In the genomic region with DNA sequence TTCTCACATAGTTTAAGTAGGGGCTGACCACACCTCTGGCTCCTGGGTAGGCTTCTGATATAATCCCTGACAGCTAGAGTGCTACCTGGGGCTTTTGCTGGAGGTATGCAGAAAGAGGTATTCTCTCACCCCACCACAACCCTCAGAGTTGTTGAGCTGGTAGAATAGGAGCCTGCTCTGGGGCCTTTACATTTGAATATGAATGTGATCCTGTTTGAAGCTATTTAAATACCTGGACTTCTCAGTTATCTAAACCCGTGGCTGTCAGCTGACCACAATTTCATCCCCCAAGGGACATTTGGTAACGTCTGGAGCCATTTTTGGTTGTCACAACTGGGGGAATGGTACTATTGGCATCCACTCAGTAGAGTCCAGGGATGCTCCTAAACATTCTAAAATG, we compare ENCODE assay signal across 28 cellular contexts.
"Had no signal": no experiment of that assay in that cellular context is flagged by ENCODE, and none has a peak within 500 bp of the region (broad histone marks: within the 10 kb centered on the region; RNA-seq: fewer than 3 reads in every experiment).

No MANE protein-coding gene starts in this region.

- H3K4me3 Mint-ChIP-seq: activated CD4-positive, alpha-beta T cell treated with anti-CD3 and anti-CD28 coated beads for 36 hours; activated naive CD4-positive, alpha-beta T cell treated with anti-CD3 and anti-CD28 coated beads for 36 hours; activated naive CD8-positive, alpha-beta T cell treated with anti-CD3 and anti-CD28 coated beads for 36 hours; activated T-helper 1 cell treated with anti-CD3 and anti-CD28 coated beads, Interleukin-12 subunit alpha, Interleukin-12 subunit beta, Interleukin-2, Interleukin-4 antibody, amounts not matched to agents 30 ng/mL and 10 ng/mL and 1 ng/mL, durations not matched to agents 14 hours and 24 hours and 36 hours; nephron; stimulated activated naive B cell treated with anti-CD40 and anti-IgM and Interleukin-4, amounts not matched to agents 10 μg/mL and 1 μg/mL and 100 μg/mL, for 72 hours had no signal

- H3K27ac Mint-ChIP-seq: activated CD4-positive, alpha-beta T cell treated with anti-CD3 and anti-CD28 coated beads for 36 hours; activated naive CD4-positive, alpha-beta T cell treated with anti-CD3 and anti-CD28 coated beads for 36 hours; activated naive CD8-positive, alpha-beta T cell treated with anti-CD3 and anti-CD28 coated beads for 36 hours; activated T-helper 1 cell treated with anti-CD3 and anti-CD28 coated beads, Interleukin-12 subunit alpha, Interleukin-12 subunit beta, Interleukin-2, Interleukin-4 antibody, amounts not matched to agents 30 ng/mL and 10 ng/mL and 1 ng/mL, durations not matched to agents 14 hours and 24 hours and 36 hours; nephron; stimulated activated naive B cell treated with anti-CD40 and anti-IgM and Interleukin-4, amounts not matched to agents 10 μg/mL and 1 μg/mL and 100 μg/mL, for 72 hours had no signal

- H3K27ac ChIP-seq: adrenal gland, body of pancreas, stomach, thyroid gland, upper lobe of left lung, vagina had no signal

- H3K4me1 Mint-ChIP-seq: activated CD4-positive, alpha-beta T cell treated with anti-CD3 and anti-CD28 coated beads for 36 hours; activated naive CD8-positive, alpha-beta T cell treated with anti-CD3 and anti-CD28 coated beads for 36 hours; nephron; stimulated activated naive B cell treated with anti-CD40 and anti-IgM and Interleukin-4, amounts not matched to agents 10 μg/mL and 1 μg/mL and 100 μg/mL, for 72 hours had no signal

- H3K9me3 Mint-ChIP-seq: activated T-helper 1 cell treated with anti-CD3 and anti-CD28 coated beads, Interleukin-12 subunit alpha, Interleukin-12 subunit beta, Interleukin-2, Interleukin-4 antibody, amounts not matched to agents 30 ng/mL and 10 ng/mL and 1 ng/mL, durations not matched to agents 14 hours and 24 hours and 36 hours; nephron had no signal

- H3K36me3 Mint-ChIP-seq: activated naive CD8-positive, alpha-beta T cell treated with anti-CD3 and anti-CD28 coated beads for 36 hours; stimulated activated naive B cell treated with anti-CD40 and anti-IgM and Interleukin-4, amounts not matched to agents 10 μg/mL and 1 μg/mL and 100 μg/mL, for 72 hours had no signal

- H3K9me3 ChIP-seq: adrenal gland, body of pancreas, stomach, thyroid gland, upper lobe of left lung, vagina had no signal

- H3K4me3 ChIP-seq: adrenal gland, body of pancreas, stomach, thyroid gland, upper lobe of left lung, vagina had no signal

- H3K27me3 Mint-ChIP-seq: activated CD4-positive, alpha-beta T cell treated with anti-CD3 and anti-CD28 coated beads for 36 hours; activated naive CD8-positive, alpha-beta T cell treated with anti-CD3 and anti-CD28 coated beads for 36 hours; stimulated activated naive B cell treated with anti-CD40 and anti-IgM and Interleukin-4, amounts not matched to agents 10 μg/mL and 1 μg/mL and 100 μg/mL, for 72 hours had no signal

- H3K27me3 ChIP-seq: adrenal gland, body of pancreas, stomach, thyroid gland, upper lobe of left lung, vagina had no signal

- DNase-seq: activated CD4-positive, alpha-beta T cell treated with anti-CD3 and anti-CD28 coated beads for 36 hours; activated CD4-positive, alpha-beta T cell treated with anti-CD3 and anti-CD28 coated beads, Interleukin-2, amount 50 U/mL, for 4 hours; activated CD8-positive, alpha-beta memory T cell treated with anti-CD3 and anti-CD28 coated beads, Interleukin-2, amount 50 U/mL, for 4 hours; activated effector memory CD4-positive, alpha-beta T cell treated with anti-CD3 and anti-CD28 coated beads, Interleukin-2, amount 50 U/mL, for 16 hours; activated naive CD4-positive, alpha-beta T cell treated with anti-CD3 and anti-CD28 coated beads for 36 hours; activated naive CD8-positive, alpha-beta T cell treated with anti-CD3 and anti-CD28 coated beads for 36 hours; activated T-cell treated with anti-CD3 and anti-CD28 coated beads, Interleukin-2, amount 50 U/mL, for 1 hour; adrenal gland; aorta; body of pancreas; dermis blood vessel endothelial cell; effector CD8-positive, alpha-beta T cell; left ventricle myocardium superior; posterior cingulate gyrus; right cardiac atrium; stimulated activated CD4-positive, alpha-beta T cell treated with anti-CD3 and anti-CD28 coated beads, Interleukin-15, amount 100 ng/mL, for 24 hours; stimulated activated CD4-positive, alpha-beta T cell treated with anti-CD3 and anti-CD28 coated beads, Interleukin-2, amount 100 ng/mL, for 24 hours; stimulated activated naive B cell treated with anti-CD40 and anti-IgM and Interleukin-4, amounts not matched to agents 10 μg/mL and 1 μg/mL and 100 μg/mL, for 72 hours; stomach; T-helper 2 cell; thyroid gland; upper lobe of left lung had no signal

- FAIRE-seq: colon, frontal cortex, islet of Langerhans had no signal

- ATAC-seq: activated CD4-positive, alpha-beta T cell treated with anti-CD3 and anti-CD28 coated beads for 36 hours; body of pancreas; left ventricle myocardium superior; right cardiac atrium; stimulated activated naive B cell treated with anti-CD40 and anti-IgM and Interleukin-4, amounts not matched to agents 10 μg/mL and 1 μg/mL and 100 μg/mL, for 72 hours had no signal

- H3K36me3 ChIP-seq: adrenal gland, stomach, thyroid gland, upper lobe of left lung, vagina had no signal

- H3K4me1 ChIP-seq: adrenal gland, body of pancreas, stomach, thyroid gland, upper lobe of left lung, vagina had no signal
